In the genomic region with DNA sequence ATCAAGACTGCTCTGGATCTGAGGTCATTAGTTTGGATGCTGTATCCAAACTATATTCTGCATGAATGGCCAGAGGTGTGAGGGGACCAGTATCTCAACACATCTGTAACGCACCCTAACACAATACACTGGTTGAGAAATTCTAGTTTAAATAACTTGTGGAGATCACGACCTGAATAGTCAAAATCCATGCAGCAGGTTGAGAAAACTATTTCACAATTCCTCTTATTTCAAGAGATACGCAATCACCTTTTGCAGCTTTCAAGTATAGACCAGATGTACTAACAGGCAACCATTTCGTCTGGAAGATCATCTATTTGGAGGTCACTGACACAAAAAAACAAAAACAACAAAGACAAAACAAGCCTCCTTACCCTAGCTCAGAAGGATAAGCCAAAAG, we compare ENCODE assay signal across 26 cellular contexts. TPM values are rescaled to one million over a fixed set of nuclear protein-coding genes. Genes with fewer than 3 reads are reported as not detected.
DNase-seq lines count a peak whose midpoint lies in the region; ATAC-seq, FAIRE-seq and TF ChIP-seq lines count a peak whose summit lies in the region.
"Had no signal": no experiment of that assay in that cellular context is flagged by ENCODE, and none has a peak within 500 bp of the region (broad histone marks: within the 10 kb centered on the region; RNA-seq: fewer than 3 reads in every experiment).

No MANE protein-coding gene starts in this region.

- H4K20me1 ChIP-seq in GM23338 (replicated peaks; ENCODE audit: insufficient read depth) (peaks cover 92% of the 10 kb centered on the region), astrocyte (ENCODE audit: insufficient read depth, low read length) (peaks cover 92% of the 10 kb centered on the region)

- H3K27ac ChIP-seq in GM23338 (ENCODE audit: low read depth) (no peak overlapping the region), astrocyte (ENCODE audit: low read depth, low read length) (no peak overlapping the region), liver (ENCODE audit: low read depth in 1 of 2, low read length in 2 of 2) (no peak overlapping the region)

- H3K36me3 Mint-ChIP-seq in GM23338 (ENCODE audit: low read depth): peaks cover 17% of the 10 kb centered on the region
- H3K36me3 Mint-ChIP-seq in astrocyte (ENCODE audit: low read depth, unreplicated experiment): peaks cover 4% of the 10 kb centered on the region
- H3K36me3 Mint-ChIP-seq in type B pancreatic cell: peaks cover 39% of the 10 kb centered on the region

- H3K27me3 Mint-ChIP-seq in GM23338 (ENCODE audit: insufficient read depth, low read depth, poor library complexity) (no peaks in the 10 kb centered on the region), astrocyte (ENCODE audit: low read depth, unreplicated experiment) (no peaks in the 10 kb centered on the region), type B pancreatic cell (no peaks in the 10 kb centered on the region)
- H3K27me3 Mint-ChIP-seq: CD4-positive, alpha-beta memory T cell had no signal

- H3K36me3 ChIP-seq in GM23338 (ENCODE audit: insufficient read depth) (no peaks in the 10 kb centered on the region), astrocyte (ENCODE audit: insufficient read depth, low read length) (no peaks in the 10 kb centered on the region), liver (ENCODE audit: control insufficient read depth in 4 of 4, insufficient read depth in 3 of 4, low read depth in 1 of 4, low read length in 3 of 4) (peaks cover 0 to 2% (median 0%) of the 10 kb centered on the region in 4 donors)

- H3K79me2 ChIP-seq in GM23338 (replicated peaks; ENCODE audit: insufficient read depth) (peaks cover 100% of the 10 kb centered on the region), astrocyte (ENCODE audit: insufficient read depth, low read length) (peaks cover 100% of the 10 kb centered on the region)

- no peak overlapping the region for H3K9ac ChIP-seq in astrocyte (ENCODE audit: low read length)
- H3K9ac ChIP-seq in liver (ENCODE audit: low read depth in 1 of 2, low read length in 2 of 2): no peak overlapping the region

- no peak for TF ChIP-seq RAD21 in liver (IDR thresholded peaks at IDR 0.05)

- H3K27ac Mint-ChIP-seq in GM23338 (peak overlapping the region; percentile 2; the same call in 1 of the 2 replicates), astrocyte (ENCODE audit: unreplicated experiment) (peak overlapping the region; percentile 35), type B pancreatic cell (peak overlapping the region; percentile 13)
- H3K27ac Mint-ChIP-seq: CD4-positive, alpha-beta memory T cell had no signal

- TF ChIP-seq CTCF in GM23338 (conservative IDR thresholded peaks at IDR 0.05; ENCODE audit: low read depth in 2 of 2): no peak
- TF ChIP-seq CTCF in astrocyte (IDR thresholded peaks at IDR 0.05; ENCODE audit: insufficient read depth, low read depth, low read length): no peak
- TF ChIP-seq CTCF in liver (IDR thresholded peaks at IDR 0.05; ENCODE audit: low read depth, low read length, missing input control): no peak
- TF ChIP-seq CTCF in type B pancreatic cell (conservative IDR thresholded peaks at IDR 0.05): no peak

- ATAC-seq in GM23338: no peak
- ATAC-seq in GM19397 (IDR thresholded peaks at IDR 0.05; ENCODE audit: unreplicated experiment): no peak
- ATAC-seq: GM12878, HCT116 had no signal

- H3K4me2 ChIP-seq in GM23338 (no peak overlapping the region), astrocyte (ENCODE audit: low read length) (no peak overlapping the region)

- H3K4me3 ChIP-seq in GM23338 (no peak overlapping the region), astrocyte (ENCODE audit: insufficient read depth, low read depth, low read length) (no peak overlapping the region), liver (ENCODE audit: low read depth in 1 of 3, low read length in 3 of 3) (no peak overlapping the region)
- H3K4me3 ChIP-seq: GM12878 had no signal

- no peaks in the 10 kb centered on the region for H3K9me3 ChIP-seq in astrocyte (ENCODE audit: insufficient read depth, low read depth, low read length)
- H3K9me3 ChIP-seq in liver (ENCODE audit: control insufficient read depth in 4 of 4, low read length in 3 of 4): no peaks in the 10 kb centered on the region

- H3K9me3 Mint-ChIP-seq in GM23338: no peaks in the 10 kb centered on the region
- H3K9me3 Mint-ChIP-seq in astrocyte (ENCODE audit: unreplicated experiment): peaks cover under 1% of the 10 kb centered on the region
- peaks cover 6% of the 10 kb centered on the region for H3K9me3 Mint-ChIP-seq in type B pancreatic cell

- WGBS in liver: 31% methylated on average over 4 of the region's 4 CpGs

- no peaks in the 10 kb centered on the region for H3K9me2 ChIP-seq in GM23338 (ENCODE audit: insufficient read depth)

- no peak for FAIRE-seq in astrocyte (lab: Jason Lieb, UNC)
- FAIRE-seq: GM12878, H1 had no signal

- H3K4me1 ChIP-seq in GM23338 (ENCODE audit: insufficient read depth): peaks cover 46% of the 10 kb centered on the region
- peaks cover 16% of the 10 kb centered on the region for H3K4me1 ChIP-seq in astrocyte (ENCODE audit: insufficient read depth, low read length)
- H3K4me1 ChIP-seq in liver (ENCODE audit: control insufficient read depth in 4 of 4, insufficient read depth in 4 of 4, low read length in 3 of 4): peaks cover 13 to 49% (median 43%) of the 10 kb centered on the region in 4 donors

- H3F3A ChIP-seq in GM23338 (replicated peaks; ENCODE audit: low read depth): no peaks in the 10 kb centered on the region

- peaks cover 59% of the 10 kb centered on the region for H3K4me1 Mint-ChIP-seq in GM23338
- H3K4me1 Mint-ChIP-seq in astrocyte (ENCODE audit: low read depth, unreplicated experiment): peaks cover 52% of the 10 kb centered on the region
- peaks cover 27% of the 10 kb centered on the region for H3K4me1 Mint-ChIP-seq in type B pancreatic cell (ENCODE audit: unreplicated experiment)

- H3K4me3 Mint-ChIP-seq in GM23338 (no peak overlapping the region; the same call in 2 of the 3 replicates), astrocyte (ENCODE audit: unreplicated experiment) (no peak overlapping the region), type B pancreatic cell (no peak overlapping the region)
- H3K4me3 Mint-ChIP-seq: CD4-positive, alpha-beta memory T cell had no signal

- H3K27me3 ChIP-seq in GM23338 (ENCODE audit: insufficient read depth) (no peaks in the 10 kb centered on the region), astrocyte (ENCODE audit: insufficient read depth, low read length) (no peaks in the 10 kb centered on the region), liver (ENCODE audit: control insufficient read depth in 4 of 4, insufficient read depth in 4 of 4, low read length in 3 of 4) (no peaks in the 10 kb centered on the region)

- no peak for DNase-seq in GM23338 (ENCODE audit: low spot score)
- no peak for DNase-seq in astrocyte (ENCODE audit: low read depth)
- DNase-seq in type B pancreatic cell (ENCODE audit: extremely low spot score, unreplicated experiment): no peak
- no peak for DNase-seq in effector CD4-positive, alpha-beta T cell
- DNase-seq in activated CD8-positive, alpha-beta memory T cell treated with anti-CD3 and anti-CD28 coated beads, Interleukin-2, amount 50 U/mL, for 48 hours: no peak
- DNase-seq: C1 segment of cervical spinal cord; CD4-positive, alpha-beta memory T cell; DMS 273 treated with DMSO at 0.1 percent for 48 hours; DMS79; EL; GDM1; KBM-7; NCI-H1048; NCI-H1417; NCI-H1694; NCI-H2029 treated with DMSO at 0.1 percent for 48 hours; NCI-H226; NCI-H510A; NCI-H69; Right ventricle myocardium superior; RPMI8226 had no signal

- H2AFZ ChIP-seq in GM23338 (no peak overlapping the region), astrocyte (ENCODE audit: low read depth, low read length) (no peak overlapping the region)

TF ChIP-seq in GM23338, 12 proteins besides CTCF, POLR2A, EP300 and RAD21 (continues in another document):
- TF ChIP-seq NANOG (IDR thresholded peaks at IDR 0.05; ENCODE audit: borderline replicate concordance) (no peak), EZH2phosphoT487 (IDR thresholded peaks at IDR 0.05; ENCODE audit: unreplicated experiment) (no peak)

TF ChIP-seq in liver, 16 proteins besides CTCF, POLR2A, EP300 and RAD21:
- TF ChIP-seq HNF4A (conservative IDR thresholded peaks at IDR 0.05): peak; percentile 10 to 50
- peak in 1 of 2 donors; percentile 57 for TF ChIP-seq RXRA (IDR thresholded peaks at IDR 0.05)
- no peak for TF ChIP-seq YY1 (IDR thresholded peaks at IDR 0.05)
TF ChIP-seq in liver: peak in this region for 2.

RNA-seq across cellular contexts. Expression of gene CSNK2A1, which starts 11.1 kb away (rescaled TPM):
- total RNA-seq in GM23338 (2014; rRNA removed; shearing (Covaris generic)): 244 and 252 TPM in 2 replicates
- polyA plus RNA-seq in GM23338 (2016; fragmentation: Nextera tagmentation; extraction: Ambion mirVana) (73.2 and 85.1 TPM in 2 replicates), liver (10 to 100 TPM; 17.0 to 19.3 TPM)
- total RNA-seq in astrocyte (226 and 237 TPM in 2 replicates), liver (10 to 100 TPM; 60.2 to 60.3 TPM), type B pancreatic cell (ENCODE audit: low replicate concordance) (138 and 151 TPM in 2 replicates)
